Comparison of ENCODE assay signal across 3 cellular contexts in genomic region chr5:18527017-18527416, GRCh38.
TF ChIP-seq lines count a peak whose summit lies in the region.

No MANE protein-coding gene starts in this region.

TF ChIP-seq in GM23338, 12 proteins besides CTCF, POLR2A, EP300 and RAD21 (continues in another document):
- TF ChIP-seq ZNF114 (CRISPR knock-in tag; IDR thresholded peaks at IDR 0.05) (no peak), NANOG (IDR thresholded peaks at IDR 0.05; ENCODE audit: borderline replicate concordance) (no peak), ZNF462 (CRISPR knock-in tag; IDR thresholded peaks at IDR 0.05) (no peak), STAT1 (IDR thresholded peaks at IDR 0.05; ENCODE audit: unreplicated experiment) (no peak), ETS1 (IDR thresholded peaks at IDR 0.05) (no peak)

TF ChIP-seq in HEK293T, 16 proteins besides CTCF, POLR2A, EP300 and RAD21:
- TF ChIP-seq SUZ12 (IDR thresholded peaks at IDR 0.05) (no peak), ARNT (IDR thresholded peaks at IDR 0.05) (no peak), SP1 (IDR thresholded peaks at IDR 0.05) (no peak), LEF1 (IDR thresholded peaks at IDR 0.05; ENCODE audit: borderline replicate concordance) (no peak), FOXK2 (IDR thresholded peaks at IDR 0.05) (no peak), FOXM1 (IDR thresholded peaks at IDR 0.05; ENCODE audit: borderline replicate concordance) (no peak), ELF4 (IDR thresholded peaks at IDR 0.05) (no peak), TARDBP (IDR thresholded peaks at IDR 0.05) (no peak), BHLHE40 (IDR thresholded peaks at IDR 0.05; ENCODE audit: borderline replicate concordance) (no peak), CTBP1 (IDR thresholded peaks at IDR 0.05; ENCODE audit: borderline replicate concordance) (no peak), FOXA1 (IDR thresholded peaks at IDR 0.05) (no peak), L3MBTL2 (conservative IDR thresholded peaks at IDR 0.05) (no peak), NFRKB (IDR thresholded peaks at IDR 0.05) (no peak), HDGF (IDR thresholded peaks at IDR 0.05; ENCODE audit: borderline replicate concordance) (no peak), PKNOX1 (IDR thresholded peaks at IDR 0.05) (no peak), ZNF384 (IDR thresholded peaks at IDR 0.05) (no peak)
TF ChIP-seq in HEK293T: peak in this region for 0.

TF ChIP-seq in H1, 55 proteins besides CTCF, POLR2A, EP300 and RAD21:
- no peak for TF ChIP-seq CHD2 (IDR thresholded peaks at IDR 0.05; ENCODE audit: low read length)
- TF ChIP-seq KDM4A (IDR thresholded peaks at IDR 0.05; ENCODE audit: low read depth, low read length, severe bottlenecking) = no peak
- no peak for TF ChIP-seq SP4 (IDR thresholded peaks at IDR 0.05; ENCODE audit: low read length)
- TF ChIP-seq FOSL1 (IDR thresholded peaks at IDR 0.05; ENCODE audit: insufficient read depth, low read depth, low read length) = no peak
- no peak for TF ChIP-seq SAP30 (IDR thresholded peaks at IDR 0.05; ENCODE audit: insufficient read depth, insufficient replicate concordance, low read length)
- TF ChIP-seq RXRA (IDR thresholded peaks at IDR 0.05; ENCODE audit: insufficient read depth, low read depth, low read length) = no peak
- no peak for TF ChIP-seq CEBPB (IDR thresholded peaks at IDR 0.05; ENCODE audit: low read depth, low read length)
- TF ChIP-seq TAF1 (IDR thresholded peaks at IDR 0.05; ENCODE audit: low read depth, low read length) = no peak
TF ChIP-seq in H1: peak in this region for 0.
